11 cellular contexts compared by ENCODE assay signal in the genomic region with DNA sequence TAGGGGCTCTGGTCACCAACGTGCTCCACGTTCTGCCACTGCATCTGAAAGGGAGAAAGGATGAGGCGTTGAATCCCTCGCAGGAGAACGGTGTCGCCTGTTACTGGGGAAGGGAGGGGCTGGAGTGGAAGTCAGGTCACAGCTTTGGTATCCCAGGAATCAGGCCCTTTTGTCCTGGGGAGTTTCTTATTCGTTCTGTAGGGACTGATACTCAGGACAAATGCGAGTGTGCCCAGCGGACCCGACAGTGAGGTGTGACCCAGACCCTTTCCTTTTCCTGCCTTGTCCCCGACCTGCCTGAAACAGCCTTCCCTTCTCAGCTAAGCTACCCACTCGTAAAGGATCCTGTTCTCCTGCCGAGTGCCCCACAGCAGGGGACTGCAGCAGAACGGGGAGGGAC.
"Had no signal": no experiment of that assay in that cellular context is flagged by ENCODE, and none has a peak within 500 bp of the region (broad histone marks: within the 10 kb centered on the region; RNA-seq: fewer than 3 reads in every experiment).

No MANE protein-coding gene starts in this region.

- H3K4me3 ChIP-seq: adrenal gland, cardiac muscle cell, esophagus muscularis mucosa, lower lobe of right lung, tibial artery had no signal

- H3K27ac ChIP-seq: cardiac muscle cell, esophagus muscularis mucosa, parathyroid adenoma, tibial artery had no signal

- H3K79me2 ChIP-seq: parathyroid adenoma had no signal

- H3K9ac ChIP-seq: parathyroid adenoma had no signal

- H2AFZ ChIP-seq: parathyroid adenoma had no signal

- H3K9me3 ChIP-seq: adrenal gland, esophagus muscularis mucosa, lower lobe of right lung, tibial artery had no signal

- FAIRE-seq: urothelium cell line had no signal

- H3K4me1 ChIP-seq: tibial artery had no signal

- DNase-seq: activated CD4-positive, alpha-beta T cell treated with anti-CD3 and anti-CD28 coated beads, Interleukin-2, amount 50 U/mL, for 48 hours; activated naive CD4-positive, alpha-beta T cell treated with anti-CD3 and anti-CD28 coated beads, Interleukin-2, amount 50 U/mL, for 16 hours; adrenal gland; immature natural killer cell; lower lobe of right lung; stimulated activated CD4-positive, alpha-beta T cell treated with anti-CD3 and anti-CD28 coated beads, Interleukin-2, amount 100 ng/mL, for 24 hours; tibial artery had no signal

- H3K27me3 ChIP-seq: adrenal gland, cardiac muscle cell, esophagus muscularis mucosa, tibial artery had no signal
